Comparison of ENCODE assay signal across 1 cellular context in genomic region chr5:41924872-41925554, GRCh38.
TF ChIP-seq lines count a peak whose summit lies in the region.

FBXO4 (plus strand) TSS chr5:41925281; CDS start chr5:41925310, 29 bp downstream.

TF ChIP-seq in HepG2, 621 proteins besides CTCF, POLR2A, EP300 and RAD21 (continued from another document and continues in another):
- TF ChIP-seq ZBED4 (CRISPR knock-in tag; IDR thresholded peaks at IDR 0.05; ENCODE audit: borderline replicate concordance) (peak; percentile 41; the same call in 1 of the 2 replicates), KDM4B (CRISPR knock-in tag; IDR thresholded peaks at IDR 0.05) (peak; percentile 77), KDM6A (CRISPR knock-in tag; IDR thresholded peaks at IDR 0.05; ENCODE audit: low read depth) (no peak), ZEB1 (IDR thresholded peaks at IDR 0.05; ENCODE audit: insufficient replicate concordance, low read depth) (no peak), TARDBP (CRISPR knock-in tag; IDR thresholded peaks at IDR 0.05) (peak; percentile 88), MYPOP (CRISPR knock-in tag; IDR thresholded peaks at IDR 0.05) (peak; percentile 70; the same call in 1 of the 2 replicates), ZNF142 (CRISPR knock-in tag; IDR thresholded peaks at IDR 0.05) (0 out of 2 replicates have a peak, but pooled peaks have one; percentile 46), PRMT3 (CRISPR knock-in tag; IDR thresholded peaks at IDR 0.05; ENCODE audit: borderline replicate concordance, low read depth) (no peak), ZNF644 (CRISPR knock-in tag; IDR thresholded peaks at IDR 0.05; ENCODE audit: low read depth) (0 out of 2 replicates have a peak, but pooled peaks have one; percentile 14), HNRNPK (IDR thresholded peaks at IDR 0.05; ENCODE audit: low read depth, low read length, poor library complexity, severe bottlenecking) (no peak), HIC2 (CRISPR knock-in tag; IDR thresholded peaks at IDR 0.05; ENCODE audit: low read depth) (no peak), FOXO1 (CRISPR knock-in tag; IDR thresholded peaks at IDR 0.05) (peak; percentile 60; the same call in 1 of the 2 replicates), MED13 (CRISPR knock-in tag; IDR thresholded peaks at IDR 0.05) (peak; percentile 53; the same call in 1 of the 2 replicates), ZKSCAN5 (CRISPR knock-in tag; IDR thresholded peaks at IDR 0.05) (no peak), ZBTB20 (CRISPR knock-in tag; IDR thresholded peaks at IDR 0.05; ENCODE audit: borderline replicate concordance, low read depth) (peak; percentile 38; the same call in 1 of the 2 replicates), FOXJ3 (CRISPR knock-in tag; IDR thresholded peaks at IDR 0.05; ENCODE audit: borderline replicate concordance) (no peak), ZNF251 (CRISPR knock-in tag; IDR thresholded peaks at IDR 0.05) (no peak), RBM22 (optimal IDR thresholded peaks at IDR 0.05; ENCODE audit: low read length) (no peak), ZSCAN30 (CRISPR knock-in tag; IDR thresholded peaks at IDR 0.05) (no peak; the same call in 1 of the 2 replicates), ZNF703 (CRISPR knock-in tag; IDR thresholded peaks at IDR 0.05; ENCODE audit: borderline replicate concordance) (no peak), DMTF1 (CRISPR knock-in tag; IDR thresholded peaks at IDR 0.05) (no peak), ZBTB25 (CRISPR knock-in tag; IDR thresholded peaks at IDR 0.05) (peak; percentile 61; the same call in 1 of the 2 replicates), ELF1 (CRISPR knock-in tag; IDR thresholded peaks at IDR 0.05) (peak; percentile 47; the same call in 1 of the 2 replicates), ZNF343 (CRISPR knock-in tag; IDR thresholded peaks at IDR 0.05) (peak; percentile 92), ZSCAN25 (CRISPR knock-in tag; IDR thresholded peaks at IDR 0.05) (no peak), THRA (CRISPR knock-in tag; IDR thresholded peaks at IDR 0.05; ENCODE audit: borderline replicate concordance) (peak; percentile 69), SMAD1 (CRISPR knock-in tag; IDR thresholded peaks at IDR 0.05; ENCODE audit: borderline replicate concordance, low read depth) (peak; percentile 51; the same call in 1 of the 2 replicates), NCOA2 (CRISPR knock-in tag; IDR thresholded peaks at IDR 0.05) (peak; percentile 40), ATF3 (CRISPR knock-in tag; IDR thresholded peaks at IDR 0.05) (peak; percentile 72), ZNF136 (CRISPR knock-in tag; IDR thresholded peaks at IDR 0.05; ENCODE audit: low read depth) (no peak), ZZZ3 (CRISPR knock-in tag; IDR thresholded peaks at IDR 0.05; ENCODE audit: borderline replicate concordance) (no peak), SAP130 (CRISPR knock-in tag; IDR thresholded peaks at IDR 0.05; ENCODE audit: low read depth) (peak; percentile 66), CSRNP1 (CRISPR knock-in tag; IDR thresholded peaks at IDR 0.05) (peak; percentile 86; the same call in 1 of the 2 replicates), IRX3 (CRISPR knock-in tag; IDR thresholded peaks at IDR 0.05; ENCODE audit: borderline replicate concordance, low read depth) (peak; percentile 75), BHLHE40 (IDR thresholded peaks at IDR 0.05; ENCODE audit: low read length) (no peak), EZH2 (conservative IDR thresholded peaks at IDR 0.05; ENCODE audit: low read depth, low read length) (no peak), HOMEZ (CRISPR knock-in tag; IDR thresholded peaks at IDR 0.05; ENCODE audit: low read depth) (peak; percentile 74; the same call in 1 of the 2 replicates)
